Comparison of ENCODE assay signal across 1 cellular context in the genomic region with DNA sequence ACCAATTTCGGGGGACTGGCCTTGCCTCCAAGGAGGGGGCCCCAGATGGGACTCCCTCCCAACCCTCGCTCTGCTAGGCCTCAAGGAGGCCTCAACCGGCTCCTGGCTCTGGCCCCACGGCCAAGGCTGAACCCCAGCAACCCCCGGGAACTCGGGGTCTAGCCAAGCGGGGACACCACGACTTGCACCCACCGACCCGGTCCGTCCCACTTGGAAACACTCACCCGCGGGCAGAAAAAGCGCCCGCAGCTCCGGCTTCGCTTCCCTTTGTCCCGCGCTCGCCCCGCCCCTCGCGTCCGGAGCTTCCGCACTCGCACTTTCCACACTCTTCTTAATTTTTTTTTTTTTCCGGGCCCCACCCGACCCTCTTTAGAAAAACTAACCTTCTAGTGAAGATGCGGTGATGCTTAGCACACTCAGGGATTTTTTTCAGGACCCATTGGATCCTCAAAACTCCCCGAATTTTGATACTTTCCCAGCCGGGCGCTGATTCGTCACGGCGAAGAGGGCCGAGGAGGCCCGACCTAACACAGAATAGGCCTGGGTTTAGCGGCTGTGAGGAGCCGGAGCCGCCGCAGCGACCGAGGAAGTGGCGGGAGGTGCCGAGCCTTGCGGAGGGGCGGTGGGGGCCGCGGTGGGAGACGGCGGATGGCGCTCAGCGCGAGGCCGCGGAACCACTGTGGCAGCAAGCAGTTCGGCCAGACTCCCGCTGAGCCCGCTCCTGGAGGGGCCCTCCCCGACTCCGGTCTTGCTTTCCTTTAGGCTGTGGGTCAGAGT.
TF ChIP-seq lines count a peak whose summit lies in the region.

A gene (minus strand): TSS at position 270 of the 777 bp plus-strand sequence. CDS start 2,016 bp downstream, outside the sequence.

TF ChIP-seq in HepG2, 621 proteins besides CTCF, POLR2A, EP300 and RAD21 (continued from another document):
- TF ChIP-seq, protein P1, sequence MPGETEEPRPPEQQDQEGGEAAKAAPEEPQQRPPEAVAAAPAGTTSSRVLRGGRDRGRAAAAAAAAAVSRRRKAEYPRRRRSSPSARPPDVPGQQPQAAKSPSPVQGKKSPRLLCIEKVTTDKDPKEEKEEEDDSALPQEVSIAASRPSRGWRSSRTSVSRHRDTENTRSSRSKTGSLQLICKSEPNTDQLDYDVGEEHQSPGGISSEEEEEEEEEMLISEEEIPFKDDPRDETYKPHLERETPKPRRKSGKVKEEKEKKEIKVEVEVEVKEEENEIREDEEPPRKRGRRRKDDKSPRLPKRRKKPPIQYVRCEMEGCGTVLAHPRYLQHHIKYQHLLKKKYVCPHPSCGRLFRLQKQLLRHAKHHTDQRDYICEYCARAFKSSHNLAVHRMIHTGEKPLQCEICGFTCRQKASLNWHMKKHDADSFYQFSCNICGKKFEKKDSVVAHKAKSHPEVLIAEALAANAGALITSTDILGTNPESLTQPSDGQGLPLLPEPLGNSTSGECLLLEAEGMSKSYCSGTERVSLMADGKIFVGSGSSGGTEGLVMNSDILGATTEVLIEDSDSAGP (CRISPR knock-in tag; IDR thresholded peaks at IDR 0.05; ENCODE audit: borderline replicate concordance), result peak; percentile 71; the same call in 1 of the 2 replicates
- no peak; the same call in 1 of the 2 replicates for TF ChIP-seq SAFB2 (CRISPR knock-in tag; IDR thresholded peaks at IDR 0.05; ENCODE audit: borderline replicate concordance, low read depth)
- no peak for TF ChIP-seq FOXA1 (IDR thresholded peaks at IDR 0.05)
- TF ChIP-seq FOXA1 (CRISPR knock-in tag; IDR thresholded peaks at IDR 0.05), result 0 out of 2 replicates have a peak, but pooled peaks have one; percentile 18
- TF ChIP-seq, protein P2, sequence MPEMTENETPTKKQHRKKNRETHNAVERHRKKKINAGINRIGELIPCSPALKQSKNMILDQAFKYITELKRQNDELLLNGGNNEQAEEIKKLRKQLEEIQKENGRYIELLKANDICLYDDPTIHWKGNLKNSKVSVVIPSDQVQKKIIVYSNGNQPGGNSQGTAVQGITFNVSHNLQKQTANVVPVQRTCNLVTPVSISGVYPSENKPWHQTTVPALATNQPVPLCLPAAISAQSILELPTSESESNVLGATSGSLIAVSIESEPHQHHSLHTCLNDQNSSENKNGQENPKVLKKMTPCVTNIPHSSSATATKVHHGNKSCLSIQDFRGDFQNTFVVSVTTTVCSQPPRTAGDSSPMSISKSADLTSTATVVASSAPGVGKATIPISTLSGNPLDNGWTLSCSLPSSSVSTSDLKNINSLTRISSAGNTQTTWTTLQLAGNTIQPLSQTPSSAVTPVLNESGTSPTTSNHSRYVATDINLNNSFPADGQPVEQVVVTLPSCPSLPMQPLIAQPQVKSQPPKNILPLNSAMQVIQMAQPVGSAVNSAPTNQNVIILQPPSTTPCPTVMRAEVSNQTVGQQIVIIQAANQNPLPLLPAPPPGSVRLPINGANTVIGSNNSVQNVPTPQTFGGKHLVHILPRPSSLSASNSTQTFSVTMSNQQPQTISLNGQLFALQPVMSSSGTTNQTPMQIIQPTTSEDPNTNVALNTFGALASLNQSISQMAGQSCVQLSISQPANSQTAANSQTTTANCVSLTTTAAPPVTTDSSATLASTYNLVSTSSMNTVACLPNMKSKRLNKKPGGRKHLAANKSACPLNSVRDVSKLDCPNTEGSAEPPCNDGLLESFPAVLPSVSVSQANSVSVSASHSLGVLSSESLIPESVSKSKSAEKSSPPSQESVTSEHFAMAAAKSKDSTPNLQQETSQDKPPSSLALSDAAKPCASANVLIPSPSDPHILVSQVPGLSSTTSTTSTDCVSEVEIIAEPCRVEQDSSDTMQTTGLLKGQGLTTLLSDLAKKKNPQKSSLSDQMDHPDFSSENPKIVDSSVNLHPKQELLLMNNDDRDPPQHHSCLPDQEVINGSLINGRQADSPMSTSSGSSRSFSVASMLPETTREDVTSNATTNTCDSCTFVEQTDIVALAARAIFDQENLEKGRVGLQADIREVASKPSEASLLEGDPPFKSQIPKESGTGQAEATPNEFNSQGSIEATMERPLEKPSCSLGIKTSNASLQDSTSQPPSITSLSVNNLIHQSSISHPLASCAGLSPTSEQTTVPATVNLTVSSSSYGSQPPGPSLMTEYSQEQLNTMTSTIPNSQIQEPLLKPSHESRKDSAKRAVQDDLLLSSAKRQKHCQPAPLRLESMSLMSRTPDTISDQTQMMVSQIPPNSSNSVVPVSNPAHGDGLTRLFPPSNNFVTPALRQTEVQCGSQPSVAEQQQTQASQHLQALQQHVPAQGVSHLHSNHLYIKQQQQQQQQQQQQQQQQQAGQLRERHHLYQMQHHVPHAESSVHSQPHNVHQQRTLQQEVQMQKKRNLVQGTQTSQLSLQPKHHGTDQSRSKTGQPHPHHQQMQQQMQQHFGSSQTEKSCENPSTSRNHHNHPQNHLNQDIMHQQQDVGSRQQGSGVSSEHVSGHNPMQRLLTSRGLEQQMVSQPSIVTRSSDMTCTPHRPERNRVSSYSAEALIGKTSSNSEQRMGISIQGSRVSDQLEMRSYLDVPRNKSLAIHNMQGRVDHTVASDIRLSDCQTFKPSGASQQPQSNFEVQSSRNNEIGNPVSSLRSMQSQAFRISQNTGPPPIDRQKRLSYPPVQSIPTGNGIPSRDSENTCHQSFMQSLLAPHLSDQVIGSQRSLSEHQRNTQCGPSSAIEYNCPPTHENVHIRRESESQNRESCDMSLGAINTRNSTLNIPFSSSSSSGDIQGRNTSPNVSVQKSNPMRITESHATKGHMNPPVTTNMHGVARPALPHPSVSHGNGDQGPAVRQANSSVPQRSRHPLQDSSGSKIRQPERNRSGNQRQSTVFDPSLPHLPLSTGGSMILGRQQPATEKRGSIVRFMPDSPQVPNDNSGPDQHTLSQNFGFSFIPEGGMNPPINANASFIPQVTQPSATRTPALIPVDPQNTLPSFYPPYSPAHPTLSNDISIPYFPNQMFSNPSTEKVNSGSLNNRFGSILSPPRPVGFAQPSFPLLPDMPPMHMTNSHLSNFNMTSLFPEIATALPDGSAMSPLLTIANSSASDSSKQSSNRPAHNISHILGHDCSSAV (CRISPR knock-in tag; IDR thresholded peaks at IDR 0.05; ENCODE audit: borderline replicate concordance), result no peak
- TF ChIP-seq ATRX (CRISPR knock-in tag; IDR thresholded peaks at IDR 0.05; ENCODE audit: borderline replicate concordance), result 0 out of 2 replicates have a peak, but pooled peaks have one; percentile 29
- peak; percentile 81 for TF ChIP-seq NRL (CRISPR knock-in tag; IDR thresholded peaks at IDR 0.05; ENCODE audit: borderline replicate concordance)
- peak; percentile 15; the same call in 1 of the 2 replicates for TF ChIP-seq ZNF441 (CRISPR knock-in tag; IDR thresholded peaks at IDR 0.05; ENCODE audit: borderline replicate concordance)
- peak; percentile 33 for TF ChIP-seq SNAPC2 (CRISPR knock-in tag; IDR thresholded peaks at IDR 0.05)
- TF ChIP-seq NBN (conservative IDR thresholded peaks at IDR 0.05), result no peak
- no peak for TF ChIP-seq ZNF737 (CRISPR knock-in tag; IDR thresholded peaks at IDR 0.05; ENCODE audit: borderline replicate concordance)
- TF ChIP-seq MXD4 (CRISPR knock-in tag; IDR thresholded peaks at IDR 0.05), result peak; percentile 53; the same call in 1 of the 2 replicates
- TF ChIP-seq KLF12 (CRISPR knock-in tag; IDR thresholded peaks at IDR 0.05; ENCODE audit: borderline replicate concordance), result peak; percentile 92
- no peak for TF ChIP-seq CAMTA2 (CRISPR knock-in tag; IDR thresholded peaks at IDR 0.05; ENCODE audit: borderline replicate concordance)
- TF ChIP-seq SALL1 (CRISPR knock-in tag; IDR thresholded peaks at IDR 0.05), result peak; percentile 43; the same call in 1 of the 2 replicates
- no peak for TF ChIP-seq ZSCAN22 (CRISPR knock-in tag; IDR thresholded peaks at IDR 0.05)
- 0 out of 2 replicates have a peak, but pooled peaks have one; percentile 16 for TF ChIP-seq RFX5 (IDR thresholded peaks at IDR 0.05; ENCODE audit: low read depth, low read length)
- TF ChIP-seq, protein P3, sequence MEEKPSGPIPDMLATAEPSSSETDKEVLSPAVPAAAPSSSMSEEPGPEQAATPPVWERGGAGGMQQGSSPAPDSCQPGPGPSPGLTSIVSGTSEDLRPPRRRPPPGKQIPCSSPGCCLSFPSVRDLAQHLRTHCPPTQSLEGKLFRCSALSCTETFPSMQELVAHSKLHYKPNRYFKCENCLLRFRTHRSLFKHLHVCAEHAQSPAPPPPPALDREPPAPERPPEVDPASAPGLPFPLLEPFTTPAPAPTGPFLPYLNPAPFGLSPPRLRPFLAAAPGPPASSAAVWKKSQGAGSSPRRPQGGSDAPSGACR (CRISPR knock-in tag; IDR thresholded peaks at IDR 0.05), result peak; percentile 83; the same call in 1 of the 2 replicates
- TF ChIP-seq, protein P4, sequence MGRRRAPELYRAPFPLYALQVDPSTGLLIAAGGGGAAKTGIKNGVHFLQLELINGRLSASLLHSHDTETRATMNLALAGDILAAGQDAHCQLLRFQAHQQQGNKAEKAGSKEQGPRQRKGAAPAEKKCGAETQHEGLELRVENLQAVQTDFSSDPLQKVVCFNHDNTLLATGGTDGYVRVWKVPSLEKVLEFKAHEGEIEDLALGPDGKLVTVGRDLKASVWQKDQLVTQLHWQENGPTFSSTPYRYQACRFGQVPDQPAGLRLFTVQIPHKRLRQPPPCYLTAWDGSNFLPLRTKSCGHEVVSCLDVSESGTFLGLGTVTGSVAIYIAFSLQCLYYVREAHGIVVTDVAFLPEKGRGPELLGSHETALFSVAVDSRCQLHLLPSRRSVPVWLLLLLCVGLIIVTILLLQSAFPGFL (CRISPR knock-in tag; IDR thresholded peaks at IDR 0.05), result no peak
- TF ChIP-seq, protein P5, sequence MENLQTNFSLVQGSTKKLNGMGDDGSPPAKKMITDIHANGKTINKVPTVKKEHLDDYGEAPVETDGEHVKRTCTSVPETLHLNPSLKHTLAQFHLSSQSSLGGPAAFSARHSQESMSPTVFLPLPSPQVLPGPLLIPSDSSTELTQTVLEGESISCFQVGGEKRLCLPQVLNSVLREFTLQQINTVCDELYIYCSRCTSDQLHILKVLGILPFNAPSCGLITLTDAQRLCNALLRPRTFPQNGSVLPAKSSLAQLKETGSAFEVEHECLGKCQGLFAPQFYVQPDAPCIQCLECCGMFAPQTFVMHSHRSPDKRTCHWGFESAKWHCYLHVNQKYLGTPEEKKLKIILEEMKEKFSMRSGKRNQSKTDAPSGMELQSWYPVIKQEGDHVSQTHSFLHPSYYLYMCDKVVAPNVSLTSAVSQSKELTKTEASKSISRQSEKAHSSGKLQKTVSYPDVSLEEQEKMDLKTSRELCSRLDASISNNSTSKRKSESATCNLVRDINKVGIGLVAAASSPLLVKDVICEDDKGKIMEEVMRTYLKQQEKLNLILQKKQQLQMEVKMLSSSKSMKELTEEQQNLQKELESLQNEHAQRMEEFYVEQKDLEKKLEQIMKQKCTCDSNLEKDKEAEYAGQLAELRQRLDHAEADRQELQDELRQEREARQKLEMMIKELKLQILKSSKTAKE (CRISPR knock-in tag; IDR thresholded peaks at IDR 0.05; ENCODE audit: borderline replicate concordance), result no peak
- peak; percentile 56 for TF ChIP-seq BORCS8-MEF2B (CRISPR knock-in tag; IDR thresholded peaks at IDR 0.05)
- TF ChIP-seq ZNF317 (CRISPR knock-in tag; IDR thresholded peaks at IDR 0.05), result no peak; the same call in none of the 2 replicates
